Comparison of ENCODE assay signal across 8 cellular contexts in the genomic region with DNA sequence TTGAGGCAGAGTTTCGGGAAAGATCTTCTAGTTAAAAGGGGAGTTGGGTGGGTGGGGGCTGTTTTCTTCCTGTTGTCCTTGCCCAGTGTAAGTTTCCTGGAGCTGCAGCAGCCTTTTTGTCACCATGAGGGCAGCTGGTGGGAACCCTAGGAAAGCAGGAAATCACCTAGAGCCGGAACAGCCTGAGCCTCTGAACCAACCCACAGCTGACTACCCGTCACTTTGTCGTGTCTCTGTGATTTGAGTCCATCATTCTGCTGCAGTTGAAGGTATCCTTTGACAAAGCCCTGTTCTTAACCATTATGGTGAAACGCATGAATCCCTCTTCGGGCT. TPM values are rescaled to one million over a fixed set of nuclear protein-coding genes. Genes with fewer than 3 reads are reported as not detected.
DNase-seq lines count a peak whose midpoint lies in the region; ATAC-seq, FAIRE-seq and TF ChIP-seq lines count a peak whose summit lies in the region.

No MANE protein-coding gene starts in this region.

- H3K9me3 ChIP-seq in cardiac muscle cell (ENCODE audit: low read depth) (no peaks in the 10 kb centered on the region), GM12878 (replicated peaks; ENCODE audit: control insufficient read depth, insufficient read depth, low read length) (no peaks in the 10 kb centered on the region; the same call in 2 of the 3 replicates), mesenchymal stem cell (ENCODE audit: control insufficient read depth, low read length) (no peaks in the 10 kb centered on the region), uterus (no peaks in the 10 kb centered on the region)

- H2AFZ ChIP-seq in GM12878 (ENCODE audit: control insufficient read depth, low read depth, low read length) (peak overlapping the region; percentile 83), mesenchymal stem cell (ENCODE audit: low read depth, low read length) (peak overlapping the region; percentile 64)

- FAIRE-seq in GM12878 (lab: Jason Lieb, UNC), result no peak

- SMC1A ChIA-PET in GM12878 (lab: Charles Lee; ENCODE audit: uncharacterized antibody, unreplicated experiment), result interaction anchor here (0.9 to 3.1 kb wide), 5 partner anchors 10 to 28 kb away, joined by 3 to 19 read pairs (median 11); partner anchors contain the start of gene GLRX3

- no peak overlapping the region for H3K14ac ChIP-seq in mesenchymal stem cell (ENCODE audit: low read length in 2 of 2)

- peak overlapping the region; percentile 82 for H3K27ac ChIP-seq in cardiac muscle cell
- peak overlapping the region; percentile 87 for H3K27ac ChIP-seq in GM12878 (ENCODE audit: control insufficient read depth, insufficient read depth)
- H3K27ac ChIP-seq in mesenchymal stem cell (ENCODE audit: low read length, poor library complexity, severe bottlenecking), result peak overlapping the region; percentile 63
- H3K27ac ChIP-seq in uterus, result peak overlapping the region; percentile 89 to 97

- H2BK5ac ChIP-seq in mesenchymal stem cell (ENCODE audit: low read depth, low read length, poor library complexity, severe bottlenecking), result no peak overlapping the region

- H3K4ac ChIP-seq in mesenchymal stem cell (ENCODE audit: low read depth in 1 of 2, low read length in 2 of 2), result no peak overlapping the region

- no peak overlapping the region for H2BK120ac ChIP-seq in mesenchymal stem cell (ENCODE audit: low read depth, low read length)

- TF ChIP-seq EP300 in GM12878 (IDR thresholded peaks at IDR 0.05; ENCODE audit: borderline replicate concordance in 1 of 2, control insufficient read depth in 1 of 2, low read depth in 2 of 2, low read length in 2 of 2), result no peak

- H3K9ac ChIP-seq in GM12878 (ENCODE audit: control insufficient read depth, insufficient read depth, low read length) (peak overlapping the region; percentile 90), mesenchymal stem cell (ENCODE audit: low read length) (peak overlapping the region; percentile 97)

- ATAC-seq in left ventricle myocardium superior (no peak), GM12878 (no peak; the same call in 2 of the 3 replicates), GM21447 (IDR thresholded peaks at IDR 0.05; ENCODE audit: unreplicated experiment) (no peak), GM19397 (IDR thresholded peaks at IDR 0.05; ENCODE audit: unreplicated experiment) (no peak)

- H2BK15ac ChIP-seq in mesenchymal stem cell (ENCODE audit: low read depth, poor library complexity, severe bottlenecking), result no peak overlapping the region

- H4K8ac ChIP-seq in mesenchymal stem cell (ENCODE audit: low read length), result no peak overlapping the region

- intact Hi-C loops in left ventricle myocardium superior (cut with micrococcal nuclease), result loop anchor here (2.0 kb wide), 1 partner anchor 25 kb away; the partner anchor contains the start of gene GLRX3
- intact Hi-C loops in GM12878 (cut with micrococcal nuclease; ENCODE audit: unreplicated experiment), result no loop called here
- intact Hi-C loops in uterus (cut with DNase I; ENCODE audit: low total_unique reads), result no loop called here

- TF ChIP-seq CTCF in cardiac muscle cell (IDR thresholded peaks at IDR 0.05; ENCODE audit: low read depth, low read length), result no peak
- no peak for TF ChIP-seq CTCF in GM12878 (IDR thresholded peaks at IDR 0.05 in 2 of 3, conservative IDR thresholded peaks at IDR 0.05 in 1 of 3; ENCODE audit: control insufficient read depth in 2 of 3, extremely low read depth in 1 of 3, insufficient read depth in 1 of 3, low read depth in 3 of 3, low read length in 3 of 3)
- no peak for TF ChIP-seq CTCF in uterus (IDR thresholded peaks at IDR 0.05)

- H3K18ac ChIP-seq in mesenchymal stem cell (ENCODE audit: low read depth in 1 of 2, low read length in 2 of 2), result no peak overlapping the region

- no peak for DNase-seq in cardiac muscle cell (ENCODE audit: low read depth in 1 of 2, low spot score in 1 of 2)
- no peak for DNase-seq in left ventricle myocardium superior
- no peak for DNase-seq in GM12878 (ENCODE audit: low read depth, low spot score)
- no peak for DNase-seq in mesenchymal stem cell
- DNase-seq in uterus, result no peak
- no peak for DNase-seq in HK-2 (ENCODE audit: unreplicated experiment)

- WGBS in GM12878 (ENCODE audit: insufficient coverage, insufficient replicate concordance, low lambda C conversion rate, missing lambda C conversion rate), result 50% methylated on average over 6 of the region's 6 CpGs
- 95% methylated on average over 6 of the region's 6 CpGs for WGBS in mesenchymal stem cell

- TF ChIP-seq POLR2A in GM12878 (IDR thresholded peaks at IDR 0.05; ENCODE audit: low read depth, low read length) (no peak), uterus (IDR thresholded peaks at IDR 0.05) (no peak)

- no peaks in the 10 kb centered on the region for H3K36me3 ChIP-seq in cardiac muscle cell
- H3K36me3 ChIP-seq in GM12878 (ENCODE audit: control insufficient read depth in 2 of 2, insufficient read depth in 2 of 2, low read length in 1 of 2), result no peaks in the 10 kb centered on the region
- no peaks in the 10 kb centered on the region for H3K36me3 ChIP-seq in mesenchymal stem cell (ENCODE audit: control insufficient read depth in 1 of 2, insufficient read depth in 2 of 2, low read depth in 1 of 2, low read length in 2 of 2)
- H3K36me3 ChIP-seq in uterus, result no peaks in the 10 kb centered on the region

- H3K23ac ChIP-seq in mesenchymal stem cell (ENCODE audit: low read length in 2 of 2), result no peak overlapping the region

- peaks cover 16% of the 10 kb centered on the region for H3K79me2 ChIP-seq in GM12878 (ENCODE audit: control insufficient read depth, insufficient read depth, low read length)

- BruUV-seq in GM12878 (replicated peaks; lab: Mats Ljungman, UMichigan), result no TSS peak

- no peak overlapping the region for H4K91ac ChIP-seq in mesenchymal stem cell (ENCODE audit: low read length)

- POLR2A ChIA-PET in GM12878 (lab: Charles Lee), result interaction anchor here (1.1 to 3.1 kb wide), 3 partner anchors 15 to 30 kb away, joined by 14 to 48 read pairs (median 17); partner anchors contain the start of gene GLRX3

- H2AK5ac ChIP-seq in mesenchymal stem cell (ENCODE audit: low read length, severe bottlenecking), result no peak overlapping the region

- peaks cover 17% of the 10 kb centered on the region for H3K79me1 ChIP-seq in mesenchymal stem cell (replicated peaks; ENCODE audit: low read length, poor library complexity, severe bottlenecking)

- H3K4me3 ChIP-seq in cardiac muscle cell (peak overlapping the region; percentile 56), GM12878 (peak overlapping the region; percentile 84), mesenchymal stem cell (ENCODE audit: insufficient read depth in 1 of 2, low read depth in 1 of 2, low read length in 2 of 2) (peak overlapping the region; percentile 74 to 98), uterus (peak overlapping the region; percentile 58 to 66)

- H2BK12ac ChIP-seq in mesenchymal stem cell (ENCODE audit: low read length in 2 of 2), result no peak overlapping the region

- RAD21 ChIA-PET in GM12878 (lab: Charles Lee; ENCODE audit: unreplicated experiment), result interaction anchor here (0.7 to 3.1 kb wide), 4 partner anchors 16 to 48 kb away, joined by 3 to 55 read pairs (median 6); partner anchors contain the start of gene GLRX3

- TF ChIP-seq RAD21 in GM12878 (IDR thresholded peaks at IDR 0.05; ENCODE audit: insufficient read depth, low read depth, low read length), result no peak

- in situ Hi-C loops in GM12878 (cut with MboI), result loop anchor here (10.0 to 25.0 kb wide), 2 partner anchors 647 to 1075 kb away; partner anchors contain the start of gene MGMT

- H3K27me3 ChIP-seq in cardiac muscle cell (no peaks in the 10 kb centered on the region), GM12878 (replicated peaks in 1 of 2; ENCODE audit: control insufficient read depth in 2 of 2, insufficient read depth in 2 of 2, low read length in 1 of 2) (no peaks in the 10 kb centered on the region), mesenchymal stem cell (ENCODE audit: control insufficient read depth in 1 of 2, insufficient read depth in 1 of 2, low read length in 2 of 2) (no peaks in the 10 kb centered on the region), uterus (no peaks in the 10 kb centered on the region)

- CTCF ChIA-PET in GM12878 (lab: Yijun Ruan, JAX), result interaction anchor here (1.4 to 3.9 kb wide), 4 partner anchors 12 to 25 kb away, joined by 3 to 45 read pairs (median 23); partner anchors contain the start of gene GLRX3

- peak overlapping the region; percentile 100 for H3K4me2 ChIP-seq in GM12878 (ENCODE audit: control insufficient read depth, insufficient read depth)
- peak overlapping the region; percentile 74 for H3K4me2 ChIP-seq in mesenchymal stem cell (ENCODE audit: low read length, poor library complexity, severe bottlenecking)

- no peaks in the 10 kb centered on the region for H4K20me1 ChIP-seq in GM12878 (ENCODE audit: control insufficient read depth, insufficient read depth)

- H3K4me1 ChIP-seq in cardiac muscle cell (ENCODE audit: low read depth), result no peaks in the 10 kb centered on the region
- H3K4me1 ChIP-seq in GM12878 (ENCODE audit: control insufficient read depth, insufficient read depth, low read length), result peaks cover 17% of the 10 kb centered on the region
- H3K4me1 ChIP-seq in mesenchymal stem cell (ENCODE audit: control insufficient read depth, insufficient read depth, low read depth, low read length), result peaks cover 10% of the 10 kb centered on the region
- peaks cover 0 to 6% of the 10 kb centered on the region in 2 donors for H3K4me1 ChIP-seq in uterus

RNA-seq across cellular contexts. Expression of gene C10orf143, which starts 1.2 kb away (rescaled TPM):
- total RNA-seq in cardiac muscle cell, result 1.1 and 2.6 TPM in 2 replicates
- 1.5 and 5.7 TPM in 2 replicates for polyA plus RNA-seq in cardiac muscle cell
- 1.3 TPM for total RNA-seq in left ventricle myocardium superior
- 1.2 and 1.4 TPM in 2 replicates for total RNA-seq in GM12878 (2013; cell fraction: nucleolus; rRNA removed)
- total RNA-seq in GM12878 (2014; rRNA removed), result 2.1 TPM in 2 replicates
- 1.9 and 2.1 TPM in 2 replicates for total RNA-seq in GM12878 (2014; rRNA removed; fragmentation: Illumina TruSeq; extraction: Trizol)
- 2.5 and 2.8 TPM in 2 replicates for total RNA-seq in GM12878 (2021)
- 1.2 TPM for polyA plus RNA-seq in GM12878 (2011; ENCODE audit: low read depth)
- 2.3 and 2.4 TPM in 2 replicates for polyA plus RNA-seq in GM12878 (2011; rRNA removed)
- polyA plus RNA-seq in GM12878 (2011; cell fraction: cytosol; rRNA removed), result 1.8 and 1.9 TPM in 2 replicates
- 1.7 and 2.0 TPM in 2 replicates for polyA plus RNA-seq in GM12878 (2011; cell fraction: nucleus; rRNA removed)
- polyA plus RNA-seq in GM12878 (2012), result 2.2 and 2.3 TPM in 2 replicates
- 3.4 and 3.6 TPM in 2 replicates for polyA plus RNA-seq in GM12878 (2014; fragmentation: Illumina TruSeq; extraction: Trizol)
- polyA plus RNA-seq in GM12878 (2014; fragmentation: Nextera tagmentation; extraction: Ambion mirVana), result under 1 TPM; 0.64 to 0.90 TPM
- 3.0 and 3.8 TPM in 2 replicates for polyA plus RNA-seq in GM12878 (2014; rRNA removed)
- polyA plus RNA-seq in GM12878 (2016; fragmentation: Nextera tagmentation; extraction: Ambion mirVana), result 1 to 10 TPM; 5.4 to 7.9 TPM
- 0.88 and 1.2 TPM in 2 replicates for polyA minus RNA-seq in GM12878 (2011; rRNA and poly(A)+ RNA removed)
- not detected in 2 replicates for polyA minus RNA-seq in GM12878 (2011; cell fraction: cytosol; rRNA and poly(A)+ RNA removed)
- 0.60 and 0.86 TPM in 2 replicates for polyA minus RNA-seq in GM12878 (2011; cell fraction: nucleus; rRNA and poly(A)+ RNA removed)
- polyA plus RNA-seq in mesenchymal stem cell (2013, experiment 1 of 2), result 1.1 TPM
- polyA plus RNA-seq in mesenchymal stem cell (2013, experiment 2 of 2), result 1.2 TPM
- 10 to 100 TPM in 1 of 4 donors, 1 to 10 TPM in 2, not detected in 1; 2.4 to 22.1 (median 7.7) TPM for total RNA-seq in uterus

RNA-seq across cellular contexts. Expression of gene GLRX3, which starts 24.4 kb away (rescaled TPM):
- 71.3 and 86.3 TPM in 2 replicates for total RNA-seq in cardiac muscle cell
- 109 and 168 TPM in 2 replicates for polyA plus RNA-seq in cardiac muscle cell
- 64.8 TPM for total RNA-seq in left ventricle myocardium superior
- 57.1 and 69.3 TPM in 2 replicates for total RNA-seq in GM12878 (2013; cell fraction: nucleolus; rRNA removed)
- 94.7 and 122 TPM in 2 replicates for total RNA-seq in GM12878 (2014; rRNA removed)
- 128 and 132 TPM in 2 replicates for total RNA-seq in GM12878 (2014; rRNA removed; fragmentation: Illumina TruSeq; extraction: Trizol)
- 123 and 127 TPM in 2 replicates for total RNA-seq in GM12878 (2021)
- 35.2 TPM for polyA plus RNA-seq in GM12878 (2011; ENCODE audit: low read depth)
- polyA plus RNA-seq in GM12878 (2011; rRNA removed), result 125 and 176 TPM in 2 replicates
- polyA plus RNA-seq in GM12878 (2011; cell fraction: cytosol; rRNA removed), result 84.5 and 88.0 TPM in 2 replicates
- polyA plus RNA-seq in GM12878 (2011; cell fraction: nucleus; rRNA removed), result 42.0 and 56.2 TPM in 2 replicates
- polyA plus RNA-seq in GM12878 (2012), result 85.3 and 87.3 TPM in 2 replicates
- polyA plus RNA-seq in GM12878 (2014; fragmentation: Illumina TruSeq; extraction: Trizol), result 151 and 160 TPM in 2 replicates
- 100 to 1,000 TPM; 131 to 171 TPM for polyA plus RNA-seq in GM12878 (2014; fragmentation: Nextera tagmentation; extraction: Ambion mirVana)
- polyA plus RNA-seq in GM12878 (2014; rRNA removed), result 92.2 and 125 TPM in 2 replicates
- 100 to 1,000 TPM; 204 to 209 TPM for polyA plus RNA-seq in GM12878 (2016; fragmentation: Nextera tagmentation; extraction: Ambion mirVana)
- 23.6 and 24.9 TPM in 2 replicates for polyA minus RNA-seq in GM12878 (2011; rRNA and poly(A)+ RNA removed)
- polyA minus RNA-seq in GM12878 (2011; cell fraction: cytosol; rRNA and poly(A)+ RNA removed), result 15.4 and 16.9 TPM in 2 replicates
- 9.6 and 26.6 TPM in 2 replicates for polyA minus RNA-seq in GM12878 (2011; cell fraction: nucleus; rRNA and poly(A)+ RNA removed)
- 136 TPM for polyA plus RNA-seq in mesenchymal stem cell (2013, experiment 1 of 2)
- polyA plus RNA-seq in mesenchymal stem cell (2013, experiment 2 of 2), result 138 TPM
- total RNA-seq in uterus, result 10 to 100 TPM; 20.0 to 58.4 (median 45.0) TPM
